27 cellular contexts compared by ENCODE assay signal in genomic region chr7:96927131-96927530, GRCh38.
DNase-seq lines count a peak whose midpoint lies in the region; ATAC-seq lines count a peak whose summit lies in the region.
"Had no signal": no experiment of that assay in that cellular context is flagged by ENCODE, and none has a peak within 500 bp of the region (broad histone marks: within the 10 kb centered on the region; RNA-seq: fewer than 3 reads in every experiment).

No MANE protein-coding gene starts in this region.

- H3K79me2 ChIP-seq in trophoblast cell (ENCODE audit: control insufficient read depth, insufficient read depth, low read length, poor library complexity): no peaks in the 10 kb centered on the region

- H3K23ac ChIP-seq in trophoblast cell (ENCODE audit: low read length): no peak overlapping the region

- no peaks in the 10 kb centered on the region for H3K9me3 ChIP-seq in trophoblast cell (ENCODE audit: insufficient read depth, low read depth, low read length)
- H3K9me3 ChIP-seq: A549; BE2C; BLaER1; BLaER1 treated with 17β-estradiol and CSF1 and Interleukin-3, amounts not matched to agents 10 nM and 100 nM; Caco-2 had no signal

- no peak overlapping the region for H3K14ac ChIP-seq in trophoblast cell (ENCODE audit: low read length)

- H2AFZ ChIP-seq in trophoblast cell (ENCODE audit: insufficient read depth, low read length, poor library complexity): no peak overlapping the region

- no peak overlapping the region for H3K4me3 ChIP-seq in trophoblast cell (ENCODE audit: low read depth, low read length)
- H3K4me3 ChIP-seq: A549; BLaER1; BLaER1 treated with 17β-estradiol and CSF1 and Interleukin-3, amounts not matched to agents 10 nM and 100 nM had no signal

- no peak overlapping the region for H2BK5ac ChIP-seq in trophoblast cell (ENCODE audit: low read depth, low read length, poor library complexity)

- H2AK5ac ChIP-seq in trophoblast cell (ENCODE audit: low read length): no peak overlapping the region

- H3K4me1 ChIP-seq in trophoblast cell (ENCODE audit: control insufficient read depth in 1 of 2, insufficient read depth in 2 of 2, low read length in 2 of 2): no peaks in the 10 kb centered on the region
- H3K4me1 ChIP-seq: A549; BE2C; BLaER1; BLaER1 treated with 17β-estradiol and CSF1 and Interleukin-3, amounts not matched to agents 10 nM and 100 nM; Caco-2 had no signal

- ATAC-seq in GM21381 (IDR thresholded peaks at IDR 0.05; ENCODE audit: unreplicated experiment): no peak
- ATAC-seq: A549; CD8-positive, alpha-beta T cell had no signal

- no peak overlapping the region for H3K27ac ChIP-seq in trophoblast cell (ENCODE audit: low read depth, low read length)
- H3K27ac ChIP-seq: 22Rv1; A549; BLaER1; BLaER1 treated with 17β-estradiol and CSF1 and Interleukin-3, amounts not matched to agents 10 nM and 100 nM; C4-2B had no signal

- no CpG with 5 or more reads among the region's 5 CpGs for WGBS in trophoblast cell (ENCODE audit: extremely low coverage, insufficient coverage, insufficient read length)

- H3K9ac ChIP-seq in trophoblast cell (ENCODE audit: low read length): no peak overlapping the region
- H3K9ac ChIP-seq: BLaER1; BLaER1 treated with 17β-estradiol and CSF1 and Interleukin-3, amounts not matched to agents 10 nM and 100 nM had no signal

- no peak overlapping the region for H4K8ac ChIP-seq in trophoblast cell (ENCODE audit: low read depth, low read length)

- H3K27me3 ChIP-seq in trophoblast cell (ENCODE audit: insufficient read depth, low read length): no peaks in the 10 kb centered on the region
- H3K27me3 ChIP-seq: BE2C; BLaER1; BLaER1 treated with 17β-estradiol and CSF1 and Interleukin-3, amounts not matched to agents 10 nM and 100 nM had no signal

- H4K12ac ChIP-seq in trophoblast cell (ENCODE audit: low read depth, low read length): no peak overlapping the region

- no peak overlapping the region for H2BK12ac ChIP-seq in trophoblast cell (ENCODE audit: low read length)

- no peak overlapping the region for H4K91ac ChIP-seq in trophoblast cell (ENCODE audit: low read depth, low read length)

- H3K4me2 ChIP-seq in trophoblast cell (ENCODE audit: low read length): no peak overlapping the region
- H3K4me2 ChIP-seq: A549; BLaER1; BLaER1 treated with 17β-estradiol and CSF1 and Interleukin-3, amounts not matched to agents 10 nM and 100 nM had no signal

- DNase-seq in trophoblast cell: peak; percentile 95 to 97
- DNase-seq: 8988T; ACHN; AML-193; BE2C; C1 segment of cervical spinal cord; Caco-2; Calu3; CD4-positive, alpha-beta memory T cell; CD4-positive, alpha-beta T cell; CD4-positive, CD25-positive, alpha-beta regulatory T cell; CD8-positive, alpha-beta memory T cell; CD8-positive, alpha-beta T cell; COR-L47; DMS 273 treated with DMSO at 0.1 percent for 48 hours; DMS153; DMS53; DMS79; DMS79 treated with DMSO at 0.1 percent for 48 hours; DND-41; EL had no signal

- no peak overlapping the region for H3K18ac ChIP-seq in trophoblast cell (ENCODE audit: low read length)

- H3K36me3 ChIP-seq in trophoblast cell (ENCODE audit: control insufficient read depth in 1 of 2, insufficient read depth in 2 of 2, low read length in 2 of 2): no peaks in the 10 kb centered on the region
- H3K36me3 ChIP-seq: BE2C; BLaER1; BLaER1 treated with 17β-estradiol and CSF1 and Interleukin-3, amounts not matched to agents 10 nM and 100 nM had no signal

- no peak overlapping the region for H2BK120ac ChIP-seq in trophoblast cell (ENCODE audit: insufficient read depth, low read length, poor library complexity)

- no peak overlapping the region for H3K4ac ChIP-seq in trophoblast cell (ENCODE audit: low read depth, low read length)

- no peaks in the 10 kb centered on the region for H3K79me1 ChIP-seq in trophoblast cell (ENCODE audit: low read length)
